In genomic region chr3:72629191-72629611, GRCh38 we compare ENCODE assay signal across 8 cellular contexts.
DNase-seq lines count a peak whose midpoint lies in the region; ATAC-seq and TF ChIP-seq lines count a peak whose summit lies in the region.

No MANE protein-coding gene starts in this region.

- H2AFZ ChIP-seq in PC-3 (ENCODE audit: low read length) = no peak overlapping the region

- H3K4me1 ChIP-seq in PC-3 (ENCODE audit: insufficient read depth, low read length) = peaks cover 46% of the 10 kb centered on the region
- peaks cover 5% of the 10 kb centered on the region for H3K4me1 ChIP-seq in BE2C

- TF ChIP-seq CTCF in PC-3 (conservative IDR thresholded peaks at IDR 0.05; ENCODE audit: low read depth, low read length) (no peak), BE2C (IDR thresholded peaks at IDR 0.05; ENCODE audit: low read depth, low read length) (no peak)

- no peaks in the 10 kb centered on the region for H3F3A ChIP-seq in PC-3 (ENCODE audit: low read length, unreplicated experiment)

- intact Hi-C loops in PC-3 (cut with micrococcal nuclease) = no loop called here
- intact Hi-C loops in left colon (cut with DNase I, micrococcal nuclease) = no loop called here

- CTCF ChIA-PET in PC-3 (lab: Charles Lee) = interaction anchor here (0.7 kb wide), 1 partner anchor 432 kb away, joined by 3 read pairs; no protein-coding TSS in a partner anchor

- no peaks in the 10 kb centered on the region for H4K20me1 ChIP-seq in PC-3 (ENCODE audit: low read length)

- H3K9ac ChIP-seq in PC-3 (ENCODE audit: low read length) = no peak overlapping the region

- peak; percentile 65 for ATAC-seq in GM18498 (IDR thresholded peaks at IDR 0.05; ENCODE audit: unreplicated experiment)
- ATAC-seq in HG02678 (IDR thresholded peaks at IDR 0.05; ENCODE audit: unreplicated experiment) = peak; percentile 59
- peak; percentile 53 for ATAC-seq in PC-3
- peak; percentile 71 for ATAC-seq in left colon

- no peaks in the 10 kb centered on the region for H3K9me3 ChIP-seq in PC-3 (ENCODE audit: low read length)
- H3K9me3 ChIP-seq in BE2C = no peaks in the 10 kb centered on the region

- no TSS peak for BruUV-seq in PC-3 (replicated peaks; lab: Mats Ljungman, UMichigan)

- DNase-seq in PC-3 (peak; percentile 68), left colon (no peak), DMS79 treated with DMSO at 0.1 percent for 48 hours (lab: John Stamatoyannopoulos, UW) (no peak), occipital lobe (lab: John Stamatoyannopoulos, UW) (no peak), BE2C (no peak), cortex of kidney (lab: John Stamatoyannopoulos, UW) (no peak)

- no peaks in the 10 kb centered on the region for H3K79me2 ChIP-seq in PC-3 (ENCODE audit: low read length)

- H3K4me2 ChIP-seq in PC-3 (ENCODE audit: low read length) = peak overlapping the region; percentile 56

- no peaks in the 10 kb centered on the region for H3K9me2 ChIP-seq in PC-3 (replicated peaks; ENCODE audit: low read length)

- POLR2A ChIA-PET in PC-3 (lab: Charles Lee; ENCODE audit: unreplicated experiment) = no interaction called here

- H3K27ac ChIP-seq in PC-3 (ENCODE audit: low read length) = no peak overlapping the region

- no peaks in the 10 kb centered on the region for H3K36me3 ChIP-seq in PC-3 (ENCODE audit: low read depth, low read length)
- H3K36me3 ChIP-seq in BE2C = no peaks in the 10 kb centered on the region

- H3K27me3 ChIP-seq in PC-3 (ENCODE audit: low read length) (no peaks in the 10 kb centered on the region), BE2C (no peaks in the 10 kb centered on the region)

- H3K4me3 ChIP-seq in PC-3 (ENCODE audit: low read length) (no peak overlapping the region), BE2C (ENCODE audit: low read depth, low read length) (no peak overlapping the region)
